In the genomic region with DNA sequence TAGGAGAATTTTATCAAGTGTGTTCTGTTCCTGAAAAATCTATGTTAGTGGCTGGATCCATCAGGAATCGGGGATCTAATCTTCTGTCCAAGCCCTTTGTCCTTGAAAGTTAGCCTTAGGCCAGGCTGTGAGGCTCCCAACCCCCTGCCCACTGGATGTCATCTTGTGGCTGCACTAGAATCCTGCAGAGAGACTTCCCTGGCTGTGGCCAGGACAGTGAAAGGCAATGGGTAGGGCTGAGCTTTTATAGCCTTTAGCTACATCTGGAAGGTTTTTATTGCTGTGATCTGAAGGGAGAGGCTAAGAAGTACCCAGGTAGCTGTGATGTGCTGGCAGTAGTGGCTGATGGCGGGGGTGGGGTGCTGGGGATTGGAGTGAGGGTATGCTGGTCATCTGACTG, we compare ENCODE assay signal across 1 cellular context.
TF ChIP-seq lines count a peak whose summit lies in the region.

No MANE protein-coding gene starts in this region.

TF ChIP-seq in HepG2, 621 proteins besides CTCF, POLR2A, EP300 and RAD21:
- no peak for TF ChIP-seq HNF4A (CRISPR knock-in tag; IDR thresholded peaks at IDR 0.05)
- TF ChIP-seq, protein P1, sequence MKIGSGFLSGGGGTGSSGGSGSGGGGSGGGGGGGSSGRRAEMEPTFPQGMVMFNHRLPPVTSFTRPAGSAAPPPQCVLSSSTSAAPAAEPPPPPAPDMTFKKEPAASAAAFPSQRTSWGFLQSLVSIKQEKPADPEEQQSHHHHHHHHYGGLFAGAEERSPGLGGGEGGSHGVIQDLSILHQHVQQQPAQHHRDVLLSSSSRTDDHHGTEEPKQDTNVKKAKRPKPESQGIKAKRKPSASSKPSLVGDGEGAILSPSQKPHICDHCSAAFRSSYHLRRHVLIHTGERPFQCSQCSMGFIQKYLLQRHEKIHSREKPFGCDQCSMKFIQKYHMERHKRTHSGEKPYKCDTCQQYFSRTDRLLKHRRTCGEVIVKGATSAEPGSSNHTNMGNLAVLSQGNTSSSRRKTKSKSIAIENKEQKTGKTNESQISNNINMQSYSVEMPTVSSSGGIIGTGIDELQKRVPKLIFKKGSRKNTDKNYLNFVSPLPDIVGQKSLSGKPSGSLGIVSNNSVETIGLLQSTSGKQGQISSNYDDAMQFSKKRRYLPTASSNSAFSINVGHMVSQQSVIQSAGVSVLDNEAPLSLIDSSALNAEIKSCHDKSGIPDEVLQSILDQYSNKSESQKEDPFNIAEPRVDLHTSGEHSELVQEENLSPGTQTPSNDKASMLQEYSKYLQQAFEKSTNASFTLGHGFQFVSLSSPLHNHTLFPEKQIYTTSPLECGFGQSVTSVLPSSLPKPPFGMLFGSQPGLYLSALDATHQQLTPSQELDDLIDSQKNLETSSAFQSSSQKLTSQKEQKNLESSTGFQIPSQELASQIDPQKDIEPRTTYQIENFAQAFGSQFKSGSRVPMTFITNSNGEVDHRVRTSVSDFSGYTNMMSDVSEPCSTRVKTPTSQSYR (CRISPR knock-in tag; IDR thresholded peaks at IDR 0.05; ENCODE audit: borderline replicate concordance) = 0 out of 2 replicates have a peak, but pooled peaks have one; percentile 18
- TF ChIP-seq, protein P2, sequence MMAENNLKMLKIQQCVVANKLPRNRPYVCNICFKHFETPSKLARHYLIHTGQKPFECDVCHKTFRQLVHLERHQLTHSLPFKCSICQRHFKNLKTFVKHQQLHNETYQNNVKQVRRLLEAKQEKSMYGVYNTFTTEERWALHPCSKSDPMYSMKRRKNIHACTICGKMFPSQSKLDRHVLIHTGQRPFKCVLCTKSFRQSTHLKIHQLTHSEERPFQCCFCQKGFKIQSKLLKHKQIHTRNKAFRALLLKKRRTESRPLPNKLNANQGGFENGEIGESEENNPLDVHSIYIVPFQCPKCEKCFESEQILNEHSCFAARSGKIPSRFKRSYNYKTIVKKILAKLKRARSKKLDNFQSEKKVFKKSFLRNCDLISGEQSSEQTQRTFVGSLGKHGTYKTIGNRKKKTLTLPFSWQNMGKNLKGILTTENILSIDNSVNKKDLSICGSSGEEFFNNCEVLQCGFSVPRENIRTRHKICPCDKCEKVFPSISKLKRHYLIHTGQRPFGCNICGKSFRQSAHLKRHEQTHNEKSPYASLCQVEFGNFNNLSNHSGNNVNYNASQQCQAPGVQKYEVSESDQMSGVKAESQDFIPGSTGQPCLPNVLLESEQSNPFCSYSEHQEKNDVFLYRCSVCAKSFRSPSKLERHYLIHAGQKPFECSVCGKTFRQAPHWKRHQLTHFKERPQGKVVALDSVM (CRISPR knock-in tag; IDR thresholded peaks at IDR 0.05) = no peak
- TF ChIP-seq STAG1 (CRISPR knock-in tag; IDR thresholded peaks at IDR 0.05) = 0 out of 2 replicates have a peak, but pooled peaks have one; percentile 12
- TF ChIP-seq, protein P3, sequence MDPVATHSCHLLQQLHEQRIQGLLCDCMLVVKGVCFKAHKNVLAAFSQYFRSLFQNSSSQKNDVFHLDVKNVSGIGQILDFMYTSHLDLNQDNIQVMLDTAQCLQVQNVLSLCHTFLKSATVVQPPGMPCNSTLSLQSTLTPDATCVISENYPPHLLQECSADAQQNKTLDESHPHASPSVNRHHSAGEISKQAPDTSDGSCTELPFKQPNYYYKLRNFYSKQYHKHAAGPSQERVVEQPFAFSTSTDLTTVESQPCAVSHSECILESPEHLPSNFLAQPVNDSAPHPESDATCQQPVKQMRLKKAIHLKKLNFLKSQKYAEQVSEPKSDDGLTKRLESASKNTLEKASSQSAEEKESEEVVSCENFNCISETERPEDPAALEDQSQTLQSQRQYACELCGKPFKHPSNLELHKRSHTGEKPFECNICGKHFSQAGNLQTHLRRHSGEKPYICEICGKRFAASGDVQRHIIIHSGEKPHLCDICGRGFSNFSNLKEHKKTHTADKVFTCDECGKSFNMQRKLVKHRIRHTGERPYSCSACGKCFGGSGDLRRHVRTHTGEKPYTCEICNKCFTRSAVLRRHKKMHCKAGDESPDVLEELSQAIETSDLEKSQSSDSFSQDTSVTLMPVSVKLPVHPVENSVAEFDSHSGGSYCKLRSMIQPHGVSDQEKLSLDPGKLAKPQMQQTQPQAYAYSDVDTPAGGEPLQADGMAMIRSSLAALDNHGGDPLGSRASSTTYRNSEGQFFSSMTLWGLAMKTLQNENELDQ (CRISPR knock-in tag; IDR thresholded peaks at IDR 0.05; ENCODE audit: borderline replicate concordance) = no peak
- TF ChIP-seq KDM5A (IDR thresholded peaks at IDR 0.05; ENCODE audit: borderline replicate concordance, low read length) = no peak
- TF ChIP-seq, protein P4, sequence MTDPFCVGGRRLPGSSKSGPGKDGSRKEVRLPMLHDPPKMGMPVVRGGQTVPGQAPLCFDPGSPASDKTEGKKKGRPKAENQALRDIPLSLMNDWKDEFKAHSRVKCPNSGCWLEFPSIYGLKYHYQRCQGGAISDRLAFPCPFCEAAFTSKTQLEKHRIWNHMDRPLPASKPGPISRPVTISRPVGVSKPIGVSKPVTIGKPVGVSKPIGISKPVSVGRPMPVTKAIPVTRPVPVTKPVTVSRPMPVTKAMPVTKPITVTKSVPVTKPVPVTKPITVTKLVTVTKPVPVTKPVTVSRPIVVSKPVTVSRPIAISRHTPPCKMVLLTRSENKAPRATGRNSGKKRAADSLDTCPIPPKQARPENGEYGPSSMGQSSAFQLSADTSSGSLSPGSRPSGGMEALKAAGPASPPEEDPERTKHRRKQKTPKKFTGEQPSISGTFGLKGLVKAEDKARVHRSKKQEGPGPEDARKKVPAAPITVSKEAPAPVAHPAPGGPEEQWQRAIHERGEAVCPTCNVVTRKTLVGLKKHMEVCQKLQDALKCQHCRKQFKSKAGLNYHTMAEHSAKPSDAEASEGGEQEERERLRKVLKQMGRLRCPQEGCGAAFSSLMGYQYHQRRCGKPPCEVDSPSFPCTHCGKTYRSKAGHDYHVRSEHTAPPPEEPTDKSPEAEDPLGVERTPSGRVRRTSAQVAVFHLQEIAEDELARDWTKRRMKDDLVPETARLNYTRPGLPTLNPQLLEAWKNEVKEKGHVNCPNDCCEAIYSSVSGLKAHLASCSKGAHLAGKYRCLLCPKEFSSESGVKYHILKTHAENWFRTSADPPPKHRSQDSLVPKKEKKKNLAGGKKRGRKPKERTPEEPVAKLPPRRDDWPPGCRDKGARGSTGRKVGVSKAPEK (CRISPR knock-in tag; IDR thresholded peaks at IDR 0.05; ENCODE audit: borderline replicate concordance) = no peak
- TF ChIP-seq MATR3 (CRISPR knock-in tag; IDR thresholded peaks at IDR 0.05) = no peak
- no peak for TF ChIP-seq HOXA3 (CRISPR knock-in tag; IDR thresholded peaks at IDR 0.05)
- no peak for TF ChIP-seq JUND (CRISPR knock-in tag; IDR thresholded peaks at IDR 0.05)
- no peak for TF ChIP-seq ATF7 (IDR thresholded peaks at IDR 0.05)
- TF ChIP-seq ATF7 (CRISPR knock-in tag; IDR thresholded peaks at IDR 0.05) = no peak
- TF ChIP-seq CCDC6 (CRISPR knock-in tag; IDR thresholded peaks at IDR 0.05) = no peak
- TF ChIP-seq ZNF782 (CRISPR knock-in tag; IDR thresholded peaks at IDR 0.05; ENCODE audit: borderline replicate concordance) = no peak
- TF ChIP-seq ZFY (CRISPR knock-in tag; IDR thresholded peaks at IDR 0.05) = 0 out of 2 replicates have a peak, but pooled peaks have one; percentile 11
- no peak for TF ChIP-seq ZNF790 (CRISPR knock-in tag; IDR thresholded peaks at IDR 0.05; ENCODE audit: borderline replicate concordance)
- TF ChIP-seq, protein P5, sequence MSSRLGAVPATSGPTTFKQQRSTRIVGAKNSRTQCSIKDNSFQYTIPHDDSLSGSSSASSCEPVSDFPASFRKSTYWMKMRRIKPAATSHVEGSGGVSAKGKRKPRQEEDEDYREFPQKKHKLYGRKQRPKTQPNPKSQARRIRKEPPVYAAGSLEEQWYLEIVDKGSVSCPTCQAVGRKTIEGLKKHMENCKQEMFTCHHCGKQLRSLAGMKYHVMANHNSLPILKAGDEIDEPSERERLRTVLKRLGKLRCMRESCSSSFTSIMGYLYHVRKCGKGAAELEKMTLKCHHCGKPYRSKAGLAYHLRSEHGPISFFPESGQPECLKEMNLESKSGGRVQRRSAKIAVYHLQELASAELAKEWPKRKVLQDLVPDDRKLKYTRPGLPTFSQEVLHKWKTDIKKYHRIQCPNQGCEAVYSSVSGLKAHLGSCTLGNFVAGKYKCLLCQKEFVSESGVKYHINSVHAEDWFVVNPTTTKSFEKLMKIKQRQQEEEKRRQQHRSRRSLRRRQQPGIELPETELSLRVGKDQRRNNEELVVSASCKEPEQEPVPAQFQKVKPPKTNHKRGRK (CRISPR knock-in tag; IDR thresholded peaks at IDR 0.05) = no peak
- TF ChIP-seq, protein P6, sequence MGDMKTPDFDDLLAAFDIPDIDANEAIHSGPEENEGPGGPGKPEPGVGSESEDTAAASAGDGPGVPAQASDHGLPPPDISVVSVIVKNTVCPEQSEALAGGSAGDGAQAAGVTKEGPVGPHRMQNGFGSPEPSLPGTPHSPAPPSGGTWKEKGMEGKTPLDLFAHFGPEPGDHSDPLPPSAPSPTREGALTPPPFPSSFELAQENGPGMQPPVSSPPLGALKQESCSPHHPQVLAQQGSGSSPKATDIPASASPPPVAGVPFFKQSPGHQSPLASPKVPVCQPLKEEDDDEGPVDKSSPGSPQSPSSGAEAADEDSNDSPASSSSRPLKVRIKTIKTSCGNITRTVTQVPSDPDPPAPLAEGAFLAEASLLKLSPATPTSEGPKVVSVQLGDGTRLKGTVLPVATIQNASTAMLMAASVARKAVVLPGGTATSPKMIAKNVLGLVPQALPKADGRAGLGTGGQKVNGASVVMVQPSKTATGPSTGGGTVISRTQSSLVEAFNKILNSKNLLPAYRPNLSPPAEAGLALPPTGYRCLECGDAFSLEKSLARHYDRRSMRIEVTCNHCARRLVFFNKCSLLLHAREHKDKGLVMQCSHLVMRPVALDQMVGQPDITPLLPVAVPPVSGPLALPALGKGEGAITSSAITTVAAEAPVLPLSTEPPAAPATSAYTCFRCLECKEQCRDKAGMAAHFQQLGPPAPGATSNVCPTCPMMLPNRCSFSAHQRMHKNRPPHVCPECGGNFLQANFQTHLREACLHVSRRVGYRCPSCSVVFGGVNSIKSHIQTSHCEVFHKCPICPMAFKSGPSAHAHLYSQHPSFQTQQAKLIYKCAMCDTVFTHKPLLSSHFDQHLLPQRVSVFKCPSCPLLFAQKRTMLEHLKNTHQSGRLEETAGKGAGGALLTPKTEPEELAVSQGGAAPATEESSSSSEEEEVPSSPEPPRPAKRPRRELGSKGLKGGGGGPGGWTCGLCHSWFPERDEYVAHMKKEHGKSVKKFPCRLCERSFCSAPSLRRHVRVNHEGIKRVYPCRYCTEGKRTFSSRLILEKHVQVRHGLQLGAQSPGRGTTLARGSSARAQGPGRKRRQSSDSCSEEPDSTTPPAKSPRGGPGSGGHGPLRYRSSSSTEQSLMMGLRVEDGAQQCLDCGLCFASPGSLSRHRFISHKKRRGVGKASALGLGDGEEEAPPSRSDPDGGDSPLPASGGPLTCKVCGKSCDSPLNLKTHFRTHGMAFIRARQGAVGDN (CRISPR knock-in tag; IDR thresholded peaks at IDR 0.05) = peak; percentile 37
- peak; percentile 39; the same call in 1 of the 2 replicates for TF ChIP-seq SAP130 (CRISPR knock-in tag; IDR thresholded peaks at IDR 0.05; ENCODE audit: low read depth)
- TF ChIP-seq, protein P7, sequence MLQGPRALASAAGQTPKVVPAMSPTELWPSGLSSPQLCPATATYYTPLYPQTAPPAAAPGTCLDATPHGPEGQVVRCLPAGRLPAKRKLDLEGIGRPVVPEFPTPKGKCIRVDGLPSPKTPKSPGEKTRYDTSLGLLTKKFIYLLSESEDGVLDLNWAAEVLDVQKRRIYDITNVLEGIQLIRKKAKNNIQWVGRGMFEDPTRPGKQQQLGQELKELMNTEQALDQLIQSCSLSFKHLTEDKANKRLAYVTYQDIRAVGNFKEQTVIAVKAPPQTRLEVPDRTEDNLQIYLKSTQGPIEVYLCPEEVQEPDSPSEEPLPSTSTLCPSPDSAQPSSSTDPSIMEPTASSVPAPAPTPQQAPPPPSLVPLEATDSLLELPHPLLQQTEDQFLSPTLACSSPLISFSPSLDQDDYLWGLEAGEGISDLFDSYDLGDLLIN (CRISPR knock-in tag; IDR thresholded peaks at IDR 0.05; ENCODE audit: borderline replicate concordance) = no peak
- no peak for TF ChIP-seq ZNF629 (CRISPR knock-in tag; conservative IDR thresholded peaks at IDR 0.05)
- no peak for TF ChIP-seq ELF1 (CRISPR knock-in tag; IDR thresholded peaks at IDR 0.05)
- no peak for TF ChIP-seq RFXAP (CRISPR knock-in tag; IDR thresholded peaks at IDR 0.05; ENCODE audit: borderline replicate concordance)
- TF ChIP-seq, protein P8, sequence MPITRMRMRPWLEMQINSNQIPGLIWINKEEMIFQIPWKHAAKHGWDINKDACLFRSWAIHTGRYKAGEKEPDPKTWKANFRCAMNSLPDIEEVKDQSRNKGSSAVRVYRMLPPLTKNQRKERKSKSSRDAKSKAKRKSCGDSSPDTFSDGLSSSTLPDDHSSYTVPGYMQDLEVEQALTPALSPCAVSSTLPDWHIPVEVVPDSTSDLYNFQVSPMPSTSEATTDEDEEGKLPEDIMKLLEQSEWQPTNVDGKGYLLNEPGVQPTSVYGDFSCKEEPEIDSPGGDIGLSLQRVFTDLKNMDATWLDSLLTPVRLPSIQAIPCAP (CRISPR knock-in tag; IDR thresholded peaks at IDR 0.05; ENCODE audit: low read depth) = no peak
- no peak for TF ChIP-seq FOXK1 (CRISPR knock-in tag; IDR thresholded peaks at IDR 0.05; ENCODE audit: borderline replicate concordance, low read depth)
- TF ChIP-seq TGIF2 (CRISPR knock-in tag; IDR thresholded peaks at IDR 0.05) = 0 out of 2 replicates have a peak, but pooled peaks have one; percentile 35
- TF ChIP-seq, protein P9, sequence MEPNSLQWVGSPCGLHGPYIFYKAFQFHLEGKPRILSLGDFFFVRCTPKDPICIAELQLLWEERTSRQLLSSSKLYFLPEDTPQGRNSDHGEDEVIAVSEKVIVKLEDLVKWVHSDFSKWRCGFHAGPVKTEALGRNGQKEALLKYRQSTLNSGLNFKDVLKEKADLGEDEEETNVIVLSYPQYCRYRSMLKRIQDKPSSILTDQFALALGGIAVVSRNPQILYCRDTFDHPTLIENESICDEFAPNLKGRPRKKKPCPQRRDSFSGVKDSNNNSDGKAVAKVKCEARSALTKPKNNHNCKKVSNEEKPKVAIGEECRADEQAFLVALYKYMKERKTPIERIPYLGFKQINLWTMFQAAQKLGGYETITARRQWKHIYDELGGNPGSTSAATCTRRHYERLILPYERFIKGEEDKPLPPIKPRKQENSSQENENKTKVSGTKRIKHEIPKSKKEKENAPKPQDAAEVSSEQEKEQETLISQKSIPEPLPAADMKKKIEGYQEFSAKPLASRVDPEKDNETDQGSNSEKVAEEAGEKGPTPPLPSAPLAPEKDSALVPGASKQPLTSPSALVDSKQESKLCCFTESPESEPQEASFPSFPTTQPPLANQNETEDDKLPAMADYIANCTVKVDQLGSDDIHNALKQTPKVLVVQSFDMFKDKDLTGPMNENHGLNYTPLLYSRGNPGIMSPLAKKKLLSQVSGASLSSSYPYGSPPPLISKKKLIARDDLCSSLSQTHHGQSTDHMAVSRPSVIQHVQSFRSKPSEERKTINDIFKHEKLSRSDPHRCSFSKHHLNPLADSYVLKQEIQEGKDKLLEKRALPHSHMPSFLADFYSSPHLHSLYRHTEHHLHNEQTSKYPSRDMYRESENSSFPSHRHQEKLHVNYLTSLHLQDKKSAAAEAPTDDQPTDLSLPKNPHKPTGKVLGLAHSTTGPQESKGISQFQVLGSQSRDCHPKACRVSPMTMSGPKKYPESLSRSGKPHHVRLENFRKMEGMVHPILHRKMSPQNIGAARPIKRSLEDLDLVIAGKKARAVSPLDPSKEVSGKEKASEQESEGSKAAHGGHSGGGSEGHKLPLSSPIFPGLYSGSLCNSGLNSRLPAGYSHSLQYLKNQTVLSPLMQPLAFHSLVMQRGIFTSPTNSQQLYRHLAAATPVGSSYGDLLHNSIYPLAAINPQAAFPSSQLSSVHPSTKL (CRISPR knock-in tag; IDR thresholded peaks at IDR 0.05) = no peak
- TF ChIP-seq, protein P10, sequence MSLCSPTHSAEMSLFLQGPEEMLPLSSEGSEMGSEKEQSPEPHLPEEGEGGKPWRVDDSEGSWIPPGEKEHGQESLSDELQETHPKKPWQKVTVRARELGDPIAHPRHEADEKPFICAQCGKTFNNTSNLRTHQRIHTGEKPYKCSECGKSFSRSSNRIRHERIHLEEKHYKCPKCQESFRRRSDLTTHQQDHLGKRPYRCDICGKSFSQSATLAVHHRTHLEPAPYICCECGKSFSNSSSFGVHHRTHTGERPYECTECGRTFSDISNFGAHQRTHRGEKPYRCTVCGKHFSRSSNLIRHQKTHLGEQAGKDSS (CRISPR knock-in tag; IDR thresholded peaks at IDR 0.05; ENCODE audit: borderline replicate concordance, low read depth) = no peak
